In genomic region chr22:46065733-46066454, GRCh38 we compare ENCODE assay signal across 11 cellular contexts.
DNase-seq lines count a peak whose midpoint lies in the region; ATAC-seq and TF ChIP-seq lines count a peak whose summit lies in the region.
"Had no signal": no experiment of that assay in that cellular context is flagged by ENCODE, and none has a peak within 500 bp of the region (broad histone marks: within the 10 kb centered on the region; RNA-seq: fewer than 3 reads in every experiment).

No MANE protein-coding gene starts in this region.

- 50 to 76% (median 68%) methylated on average over 1 of the region's 1 CpG for whole genome bisulfite sequencing in stomach, 5 donors

- no peak for TF ChIP-seq EP300 in stomach (IDR thresholded peaks at IDR 0.05)

- H3K27ac Mint-ChIP-seq in T-cell, result peak overlapping the region; percentile 11 to 39
- H3K27ac Mint-ChIP-seq: activated T-helper 1 cell treated with anti-CD3 and anti-CD28 coated beads, Interleukin-12 subunit alpha, Interleukin-12 subunit beta, Interleukin-2, Interleukin-4 antibody, amounts not matched to agents 30 ng/mL and 10 ng/mL and 1 ng/mL, durations not matched to agents 14 hours and 24 hours and 36 hours had no signal

- H3K9me3 Mint-ChIP-seq in T-cell, result no peaks in the 10 kb centered on the region
- H3K9me3 Mint-ChIP-seq: activated T-helper 1 cell treated with anti-CD3 and anti-CD28 coated beads, Interleukin-12 subunit alpha, Interleukin-12 subunit beta, Interleukin-2, Interleukin-4 antibody, amounts not matched to agents 30 ng/mL and 10 ng/mL and 1 ng/mL, durations not matched to agents 14 hours and 24 hours and 36 hours had no signal

- peaks cover 50 to 68% (median 59%) of the 10 kb centered on the region in 3 donors for H3K4me1 Mint-ChIP-seq in T-cell

- no peak for TF ChIP-seq POLR2A in stomach (IDR thresholded peaks at IDR 0.05)

- H3K4me1 ChIP-seq in foreskin keratinocyte (peaks cover 19% of the 10 kb centered on the region), stomach (peaks cover 57 to 92% (median 74%) of the 10 kb centered on the region in 4 donors)

- no peak overlapping the region for H3K4me3 Mint-ChIP-seq in T-cell
- H3K4me3 Mint-ChIP-seq: activated T-helper 1 cell treated with anti-CD3 and anti-CD28 coated beads, Interleukin-12 subunit alpha, Interleukin-12 subunit beta, Interleukin-2, Interleukin-4 antibody, amounts not matched to agents 30 ng/mL and 10 ng/mL and 1 ng/mL, durations not matched to agents 14 hours and 24 hours and 36 hours had no signal

- intact Hi-C loops in stomach (cut with DNase I; ENCODE audit: low total_unique reads), result no loop called here

- DNase-seq in HCEC 1CT, result peak; percentile 38
- DNase-seq in T-cell, result no peak
- peak in 1 of 2 donors; percentile 23 for DNase-seq in foreskin keratinocyte
- DNase-seq in stomach, result no peak
- no peak for DNase-seq in activated CD4-positive, alpha-beta T cell treated with anti-CD3 and anti-CD28 coated beads for 4 hours
- DNase-seq in ecto neural progenitor cell (ENCODE audit: low spot score), result no peak
- DNase-seq in OCI-M2 (lab: John Stamatoyannopoulos, UW; ENCODE audit: unreplicated experiment), result no peak
- DNase-seq: stimulated activated CD4-positive, alpha-beta T cell treated with anti-CD3 and anti-CD28 coated beads, Interleukin-4, amount 100 ng/mL, for 24 hours had no signal

- CTCF ChIA-PET in T-cell (lab: Charles Lee), result no interaction called here

- no peaks in the 10 kb centered on the region for H3K9me3 ChIP-seq in stomach
- H3K9me3 ChIP-seq: mucosa of descending colon had no signal

- H3K27me3 ChIP-seq in foreskin keratinocyte, result no peaks in the 10 kb centered on the region
- H3K27me3 ChIP-seq in stomach, result no peaks in the 10 kb centered on the region

- peak overlapping the region; percentile 98 for H3K27ac ChIP-seq in foreskin keratinocyte
- peak overlapping the region in 4 of 5 donors; percentile 99 to 100 (median 100) for H3K27ac ChIP-seq in stomach

- no peaks in the 10 kb centered on the region for H3K27me3 Mint-ChIP-seq in T-cell

- peaks cover 7% of the 10 kb centered on the region for H3K36me3 Mint-ChIP-seq in T-cell

- H3K4me3 ChIP-seq in stomach, result peak overlapping the region in 2 of 4 donors; percentile 19
- H3K4me3 ChIP-seq: mucosa of descending colon had no signal

- POLR2A ChIA-PET in T-cell (lab: Charles Lee), result no interaction called here

- ATAC-seq in T-cell (replicated peaks in 1 of 4) (no peak), foreskin keratinocyte (no peak), HG03135 (IDR thresholded peaks at IDR 0.05; ENCODE audit: unreplicated experiment) (no peak)
- ATAC-seq: mucosa of descending colon had no signal

- TF ChIP-seq CTCF in foreskin keratinocyte (conservative IDR thresholded peaks at IDR 0.05), result no peak
- no peak for TF ChIP-seq CTCF in stomach (IDR thresholded peaks at IDR 0.05)

- peaks cover 0 to 4% (median 0%) of the 10 kb centered on the region in 4 donors for H3K36me3 ChIP-seq in stomach
